8 cellular contexts compared by ENCODE assay signal in genomic region chr7:43648725-43649406, GRCh38.
A peak's percentile ranks its signal among the peaks of the same experiment; 100 is the strongest.
DNase-seq lines count a peak whose midpoint lies in the region; ATAC-seq and TF ChIP-seq lines count a peak whose summit lies in the region.

No MANE protein-coding gene starts in this region.

- H3K4me1 ChIP-seq in cardiac muscle cell (ENCODE audit: low read depth) = peaks cover 23% of the 10 kb centered on the region
- peaks cover 40 to 70% of the 10 kb centered on the region in 2 donors for H3K4me1 ChIP-seq in ascending aorta
- peaks cover 47 to 80% (median 60%) of the 10 kb centered on the region in 4 donors for H3K4me1 ChIP-seq in stomach

- ATAC-seq in Right ventricle myocardium superior (ENCODE audit: poor library complexity) (no peak), HG02973 (IDR thresholded peaks at IDR 0.05; ENCODE audit: unreplicated experiment) (peak; percentile 41)

- no peak for TF ChIP-seq POLR2A in stomach (IDR thresholded peaks at IDR 0.05)

- TF ChIP-seq CTCF in cardiac muscle cell (IDR thresholded peaks at IDR 0.05; ENCODE audit: low read depth, low read length) (no peak), ascending aorta (IDR thresholded peaks at IDR 0.05) (no peak), stomach (IDR thresholded peaks at IDR 0.05) (no peak)

- TF ChIP-seq EP300 in stomach (IDR thresholded peaks at IDR 0.05) = no peak

- H3K4me3 ChIP-seq in cardiac muscle cell (no peak overlapping the region), ascending aorta (peak overlapping the region in 1 of 2 donors; percentile 60), stomach (peak overlapping the region in 1 of 4 donors; percentile 4)

- H3K9me3 ChIP-seq in cardiac muscle cell (ENCODE audit: low read depth) = no peaks in the 10 kb centered on the region
- no peaks in the 10 kb centered on the region for H3K9me3 ChIP-seq in ascending aorta
- H3K9me3 ChIP-seq in stomach = no peaks in the 10 kb centered on the region

- intact Hi-C loops in Right ventricle myocardium superior (cut with DNase I) = loop anchor here (10.0 kb wide), 1 partner anchor 46 kb away; no protein-coding TSS in a partner anchor
- intact Hi-C loops in ascending aorta (cut with DNase I) = loop anchor here (1.0 to 5.0 kb wide), 3 partner anchors 33 to 66 kb away; partner anchors contain the start of gene STK17A
- intact Hi-C loops in stomach (cut with DNase I; ENCODE audit: low total_unique reads) = no loop called here

- DNase-seq in cardiac muscle cell (ENCODE audit: low read depth in 1 of 2, low spot score in 1 of 2) (peak in 1 of 2 donors; percentile 74), Right ventricle myocardium superior (no peak), RPMI8226 (peak; percentile 91), ascending aorta (ENCODE audit: low spot score in 2 of 2) (no peak), stomach (no peak), HuH-7.5 (ENCODE audit: low spot score) (no peak)

- H3K27me3 ChIP-seq in cardiac muscle cell = no peaks in the 10 kb centered on the region
- no peaks in the 10 kb centered on the region for H3K27me3 ChIP-seq in ascending aorta
- H3K27me3 ChIP-seq in layer of hippocampus (ENCODE audit: control insufficient read depth, insufficient read depth, low read length) = no peaks in the 10 kb centered on the region
- no peaks in the 10 kb centered on the region for H3K27me3 ChIP-seq in stomach

- 27 to 52% (median 41%) methylated on average over 7 of the region's 7 CpGs for WGBS in stomach, 5 donors

- H3K36me3 ChIP-seq in cardiac muscle cell (no peaks in the 10 kb centered on the region), ascending aorta (no peaks in the 10 kb centered on the region), stomach (peaks cover 2 to 17% (median 7%) of the 10 kb centered on the region in 4 donors)

- peak overlapping the region; percentile 86 for H3K27ac ChIP-seq in cardiac muscle cell
- H3K27ac ChIP-seq in ascending aorta = peak overlapping the region; percentile 94 to 96
- peak overlapping the region; percentile 86 for H3K27ac ChIP-seq in layer of hippocampus (ENCODE audit: low read depth, low read length)
- H3K27ac ChIP-seq in stomach = peak overlapping the region; percentile 21 to 92 (median 91)
